ENCODE assay signal across 25 cellular contexts in genomic region chr9:136237486-136238341, GRCh38. TPM values are rescaled to one million over a fixed set of nuclear protein-coding genes. Genes with fewer than 3 reads are reported as not detected.
DNase-seq lines count a peak whose midpoint lies in the region; FAIRE-seq and TF ChIP-seq lines count a peak whose summit lies in the region.
"Had no signal": no experiment of that assay in that cellular context is flagged by ENCODE, and none has a peak within 500 bp of the region (broad histone marks: within the 10 kb centered on the region; RNA-seq: fewer than 3 reads in every experiment).

No MANE protein-coding gene starts in this region.

- peaks cover 68% of the 10 kb centered on the region for H3K36me3 ChIP-seq in NT2/D1 (ENCODE audit: insufficient read depth, insufficient read length, low read length)
- H3K36me3 ChIP-seq: thoracic aorta had no signal

- H3K36me3 Mint-ChIP-seq in IgD-negative memory B cell = peaks cover 9% of the 10 kb centered on the region
- H3K36me3 Mint-ChIP-seq in brain = peaks cover 10% of the 10 kb centered on the region
- H3K36me3 Mint-ChIP-seq in progenitor cell of endocrine pancreas (ENCODE audit: insufficient read depth) = peaks cover 7% of the 10 kb centered on the region
- H3K36me3 Mint-ChIP-seq: natural killer cell treated with Interleukin-12 subunit alpha and Interleukin-12 subunit beta and Interleukin-15 and Interleukin-18, amount 100 ng/mL, for 72 hours had no signal

- H3K27ac Mint-ChIP-seq in IgD-negative memory B cell = peak overlapping the region; percentile 63 to 89 (median 86)
- H3K27ac Mint-ChIP-seq in brain = peak overlapping the region in 3 of 5 experiments; percentile 74 to 99 (median 75)
- H3K27ac Mint-ChIP-seq in progenitor cell of endocrine pancreas = peak overlapping the region; percentile 16
- H3K27ac Mint-ChIP-seq: activated naive CD8-positive, alpha-beta T cell treated with anti-CD3 and anti-CD28 coated beads, Interleukin-2, amount 10 ng/mL, durations not matched to agents 7 days and 5 days; activated T-helper 17 cell treated with anti-CD3 and anti-CD28 coated beads, Interleukin-2, amount 50 U/mL, for 72 hours; natural killer cell treated with Interleukin-12 subunit alpha and Interleukin-12 subunit beta and Interleukin-15 and Interleukin-18, amount 100 ng/mL, for 72 hours; stimulated activated effector memory CD8-positive, alpha-beta T cell treated with anti-CD3 and anti-CD28 coated beads, Interleukin-12 subunit alpha, Interleukin-12 subunit beta, amount 100 ng/mL, for 72 hours had no signal

- H3K4me1 Mint-ChIP-seq in IgD-negative memory B cell (peaks cover 52 to 58% (median 54%) of the 10 kb centered on the region in 3 donors), brain (peaks cover 57% of the 10 kb centered on the region), progenitor cell of endocrine pancreas (ENCODE audit: low read depth) (peaks cover 1% of the 10 kb centered on the region)

- FAIRE-seq in GM19239 (lab: Jason Lieb, UNC) = no peak

- DNase-seq in NT2/D1 (ENCODE audit: low read depth, low spot score) (no peak), progenitor cell of endocrine pancreas (ENCODE audit: low spot score, unreplicated experiment) (no peak), NCI-H345 (lab: John Stamatoyannopoulos, UW) (no peak), GM19239 (ENCODE audit: insufficient read length, low spot score) (no peak)
- DNase-seq in NK-92 treated with Interleukin-12 subunit alpha and Interleukin-12 subunit beta, amount 100 ng/mL, for 24 hours (lab: John Stamatoyannopoulos, UW) = no peak
- DNase-seq: activated CD4-positive, alpha-beta T cell treated with anti-CD3 and anti-CD28 coated beads for 48 hours; activated naive CD8-positive, alpha-beta T cell treated with anti-CD3 and anti-CD28 coated beads, Interleukin-2, amount 10 ng/mL, durations not matched to agents 7 days and 5 days; CD4-positive, alpha-beta memory T cell; DMS53; effector memory CD8-positive, alpha-beta T cell; left colon; NCI-H1436 treated with DMSO at 0.1 percent for 48 hours; NCI-H82 had no signal

- H3K4me3 Mint-ChIP-seq in IgD-negative memory B cell = peak overlapping the region; percentile 12 to 96 (median 65)
- no peak overlapping the region for H3K4me3 Mint-ChIP-seq in brain
- no peak overlapping the region for H3K4me3 Mint-ChIP-seq in progenitor cell of endocrine pancreas (ENCODE audit: low read depth)
- H3K4me3 Mint-ChIP-seq: activated naive CD8-positive, alpha-beta T cell treated with anti-CD3 and anti-CD28 coated beads, Interleukin-2, amount 10 ng/mL, durations not matched to agents 7 days and 5 days; activated T-helper 17 cell treated with anti-CD3 and anti-CD28 coated beads, Interleukin-2, amount 50 U/mL, for 72 hours; effector memory CD8-positive, alpha-beta T cell; natural killer cell treated with Interleukin-12 subunit alpha and Interleukin-12 subunit beta and Interleukin-15 and Interleukin-18, amount 100 ng/mL, for 72 hours; stimulated activated effector memory CD8-positive, alpha-beta T cell treated with anti-CD3 and anti-CD28 coated beads, Interleukin-12 subunit alpha, Interleukin-12 subunit beta, amount 100 ng/mL, for 72 hours had no signal

- no peak overlapping the region for H3K4me3 ChIP-seq in NT2/D1 (ENCODE audit: insufficient read length, low read depth)
- H3K4me3 ChIP-seq: thoracic aorta had no signal

- H3K4me1 ChIP-seq in NT2/D1 (ENCODE audit: insufficient read depth, insufficient read length) = peaks cover 15% of the 10 kb centered on the region

- H3K9me3 ChIP-seq in NT2/D1 (ENCODE audit: insufficient read depth, low read length) = no peaks in the 10 kb centered on the region
- H3K9me3 ChIP-seq: thoracic aorta had no signal

- H3K27me3 Mint-ChIP-seq in IgD-negative memory B cell = peaks cover 3% of the 10 kb centered on the region
- no peaks in the 10 kb centered on the region for H3K27me3 Mint-ChIP-seq in brain
- no peaks in the 10 kb centered on the region for H3K27me3 Mint-ChIP-seq in progenitor cell of endocrine pancreas
- H3K27me3 Mint-ChIP-seq: activated naive CD8-positive, alpha-beta T cell treated with anti-CD3 and anti-CD28 coated beads, Interleukin-2, amount 10 ng/mL, durations not matched to agents 7 days and 5 days; activated T-helper 17 cell treated with anti-CD3 and anti-CD28 coated beads, Interleukin-2, amount 50 U/mL, for 72 hours; CD4-positive, alpha-beta memory T cell; effector memory CD8-positive, alpha-beta T cell; natural killer cell treated with Interleukin-12 subunit alpha and Interleukin-12 subunit beta and Interleukin-15 and Interleukin-18, amount 100 ng/mL, for 72 hours had no signal

- no peaks in the 10 kb centered on the region for H3K27me3 ChIP-seq in NT2/D1 (ENCODE audit: insufficient read depth, insufficient read length)

- TF ChIP-seq CTCF in brain (conservative IDR thresholded peaks at IDR 0.05) (no peak), progenitor cell of endocrine pancreas (IDR thresholded peaks at IDR 0.05; ENCODE audit: unreplicated experiment) (no peak)

- H3K9me3 Mint-ChIP-seq in IgD-negative memory B cell = no peaks in the 10 kb centered on the region
- H3K9me3 Mint-ChIP-seq in brain = no peaks in the 10 kb centered on the region
- H3K9me3 Mint-ChIP-seq in progenitor cell of endocrine pancreas (ENCODE audit: low read depth) = no peaks in the 10 kb centered on the region
- H3K9me3 Mint-ChIP-seq: activated naive CD8-positive, alpha-beta T cell treated with anti-CD3 and anti-CD28 coated beads, Interleukin-2, amount 10 ng/mL, durations not matched to agents 7 days and 5 days; activated T-helper 17 cell treated with anti-CD3 and anti-CD28 coated beads, Interleukin-2, amount 50 U/mL, for 72 hours; CD4-positive, alpha-beta memory T cell; effector memory CD8-positive, alpha-beta T cell; natural killer cell treated with Interleukin-12 subunit alpha and Interleukin-12 subunit beta and Interleukin-15 and Interleukin-18, amount 100 ng/mL, for 72 hours; stimulated activated effector memory CD8-positive, alpha-beta T cell treated with anti-CD3 and anti-CD28 coated beads, Interleukin-12 subunit alpha, Interleukin-12 subunit beta, amount 100 ng/mL, for 72 hours had no signal

- peak overlapping the region; percentile 43 for H3K9ac ChIP-seq in NT2/D1 (ENCODE audit: insufficient read length, low read depth)

RNA-seq across cellular contexts. Expression of gene QSOX2, which starts 7.9 kb away (rescaled TPM):
- 2.1 TPM for polyA plus RNA-seq in IgD-negative memory B cell
- 33.2 TPM for polyA plus RNA-seq in brain (ENCODE audit: insufficient read depth, low read depth, low replicate concordance)
- total RNA-seq in progenitor cell of endocrine pancreas = 24.0 and 24.1 TPM in 2 replicates

RNA-seq across cellular contexts. Expression of gene LHX3, which starts 32.8 kb away (rescaled TPM):
- polyA plus RNA-seq in IgD-negative memory B cell = not detected
- polyA plus RNA-seq in brain (ENCODE audit: insufficient read depth, low read depth, low replicate concordance) = 1.6 TPM
- not detected in 2 replicates for total RNA-seq in progenitor cell of endocrine pancreas
- total RNA-seq: activated naive CD8-positive, alpha-beta T cell treated with anti-CD3 and anti-CD28 coated beads, Interleukin-2, amount 10 ng/mL, durations not matched to agents 7 days and 5 days; CD4-positive, alpha-beta memory T cell; fibroblast of lung; H4; HT1080; left colon; mesenteric fat pad; posterior vena cava; RPMI7951; thoracic aorta had no signal
- polyA plus RNA-seq: CD4-positive, alpha-beta memory T cell; fibroblast of lung had no signal

Comparison
In these comparisons a context has a peak if more than half of its experiments do, and no peak if none do; other contexts are left out.
1. H3K27ac Mint-ChIP-seq: peak in every context shown above with its lines; median percentile 86 in IgD-negative memory B cell; 75 in brain; 16 in progenitor cell of endocrine pancreas.
2. H3K4me3 Mint-ChIP-seq: peak in IgD-negative memory B cell (4 of 4); none in brain (0 of 5) and progenitor cell of endocrine pancreas (single experiment).
3. RNA of gene QSOX2, which starts 7.9 kb away (polyA plus RNA-seq): 33.2 TPM in brain (single experiment); 2.1 TPM in IgD-negative memory B cell (single experiment); every median in the first group is over 10 times any median in the second.